ENCODE assay signal across 9 cellular contexts in the genomic region with DNA sequence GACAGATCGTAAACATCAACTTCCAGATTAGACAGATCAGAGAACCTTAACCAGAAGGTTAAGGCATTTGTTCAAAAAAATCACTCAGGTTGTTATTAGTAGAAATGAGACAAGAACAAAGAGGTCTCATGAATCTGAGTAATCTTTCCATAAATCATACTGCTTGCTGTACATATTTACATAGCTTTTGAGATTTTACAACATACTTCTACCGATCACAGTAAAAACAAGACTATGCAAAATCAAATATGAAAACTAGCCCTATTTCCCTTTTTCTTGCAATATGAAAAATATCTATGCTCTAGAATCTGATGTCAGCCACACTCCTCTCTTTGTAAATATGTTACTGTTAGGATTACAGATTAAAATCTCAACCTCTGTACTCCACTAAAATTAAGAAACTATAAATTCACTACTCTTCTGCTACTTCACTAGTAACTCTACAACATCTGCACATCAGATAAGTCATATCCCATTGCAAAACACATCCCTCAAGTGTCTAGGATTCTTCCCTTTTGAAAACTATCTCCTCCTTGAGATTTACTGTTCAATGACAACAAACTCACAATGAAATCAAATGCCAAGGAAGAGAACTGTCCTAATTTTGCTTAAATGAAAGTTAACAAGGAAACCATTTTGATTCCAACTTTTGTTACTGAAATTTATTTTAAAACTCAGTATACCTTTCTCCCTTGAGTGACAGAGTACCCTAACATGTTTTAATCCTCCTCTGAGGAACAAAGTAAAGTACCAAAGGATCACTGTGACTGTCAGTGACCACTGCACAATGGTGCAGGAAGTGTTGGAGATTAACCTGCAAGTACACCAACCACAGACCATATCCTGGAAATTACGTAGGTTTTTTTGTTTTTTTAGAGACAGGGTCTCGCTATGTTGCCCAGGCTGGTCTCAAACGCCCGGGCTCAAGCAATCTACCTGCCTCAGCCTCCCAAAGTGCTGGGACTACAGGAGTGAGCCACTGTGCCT. TPM values are rescaled to one million over a fixed set of nuclear protein-coding genes. Genes with fewer than 3 reads are reported as not detected.
DNase-seq lines count a peak whose midpoint lies in the region; ATAC-seq and TF ChIP-seq lines count a peak whose summit lies in the region.
"Had no signal": no experiment of that assay in that cellular context is flagged by ENCODE, and none has a peak within 500 bp of the region (broad histone marks: within the 10 kb centered on the region; RNA-seq: fewer than 3 reads in every experiment).

No MANE protein-coding gene starts in this region.

- H2BK5ac ChIP-seq in mesendoderm (ENCODE audit: low read length) = no peak overlapping the region

- peaks cover 4% of the 10 kb centered on the region for H3K79me1 ChIP-seq in mesendoderm (ENCODE audit: low read length)

- no peak overlapping the region for H2BK120ac ChIP-seq in mesendoderm (ENCODE audit: low read depth, low read length)

- no peak for TF ChIP-seq CTCF in LNCaP clone FGC (IDR thresholded peaks at IDR 0.05; ENCODE audit: control insufficient read depth, extremely low read depth, insufficient read depth)

- H3K9ac ChIP-seq in mesendoderm (ENCODE audit: low read length) = no peak overlapping the region

- no peaks in the 10 kb centered on the region for H3K9me3 ChIP-seq in HAP-1

- H3K4me1 ChIP-seq in mesendoderm (ENCODE audit: control insufficient read depth, low read depth, low read length) (peaks cover 2% of the 10 kb centered on the region), HAP-1 (peaks cover 11% of the 10 kb centered on the region)

- H3K18ac ChIP-seq in mesendoderm (ENCODE audit: low read length) = peak overlapping the region; percentile 47

- no CpG with 5 or more reads among the region's 6 CpGs for WGBS in mesendoderm (ENCODE audit: extremely low coverage, insufficient coverage, low lambda C conversion rate)

- no peak overlapping the region for H3K56ac ChIP-seq in mesendoderm (ENCODE audit: low read length)

- H3K79me2 ChIP-seq in mesendoderm (ENCODE audit: control insufficient read depth, insufficient read depth, low read length) = peaks cover 38% of the 10 kb centered on the region

- in situ Hi-C loops in HAP-1 (cut with MboI; ENCODE audit: low sequenced_read_pairs) = no loop called here

- H3K27ac ChIP-seq in mesendoderm (ENCODE audit: low read depth, low read length) = no peak overlapping the region

- no peak overlapping the region for H4K5ac ChIP-seq in mesendoderm (ENCODE audit: low read length)

- peak; percentile 6 for DNase-seq in HCEC 1CT
- peak; percentile 50 for DNase-seq in LNCaP clone FGC (ENCODE audit: low read depth)
- DNase-seq in mesendoderm = no peak
- DNase-seq in inferior parietal cortex (ENCODE audit: extremely low spot score) = no peak
- DNase-seq in HAP-1 (ENCODE audit: low spot score in 2 of 2) = no peak
- no peak for DNase-seq in hypothalamus (lab: John Stamatoyannopoulos, UW)
- no peak for DNase-seq in GF-D8 (lab: John Stamatoyannopoulos, UW)

- no peak overlapping the region for H2AK5ac ChIP-seq in mesendoderm (ENCODE audit: low read length)

- H2BK15ac ChIP-seq in mesendoderm (replicated peaks; ENCODE audit: low read depth) = no peak overlapping the region

- H3K4me2 ChIP-seq in mesendoderm (ENCODE audit: low read length) = no peak overlapping the region

- no peak overlapping the region for H3K4ac ChIP-seq in mesendoderm (ENCODE audit: low read depth, low read length)

- no peak overlapping the region for H3K4me3 ChIP-seq in LNCaP clone FGC (ENCODE audit: low read depth, low read length)
- H3K4me3 ChIP-seq in mesendoderm (ENCODE audit: low read length) = no peak overlapping the region
- H3K4me3 ChIP-seq in HAP-1 = no peak overlapping the region

- H3K36me3 ChIP-seq in mesendoderm (ENCODE audit: control insufficient read depth, insufficient read depth, low read length) = no peaks in the 10 kb centered on the region
- H3K36me3 ChIP-seq in HAP-1 (replicated peaks) = no peaks in the 10 kb centered on the region; the same call in 1 of the 2 replicates

- H3K23ac ChIP-seq in mesendoderm (ENCODE audit: low read length) = no peak overlapping the region

- peak overlapping the region; percentile 28 for H4K8ac ChIP-seq in mesendoderm (ENCODE audit: low read depth, low read length)

- ATAC-seq in GM18907 (IDR thresholded peaks at IDR 0.05; ENCODE audit: unreplicated experiment) = peak; percentile 57
- ATAC-seq: left lobe of liver had no signal

- H3K27me3 ChIP-seq in mesendoderm (ENCODE audit: insufficient read depth, low read length, poor library complexity) = no peaks in the 10 kb centered on the region
- no peaks in the 10 kb centered on the region for H3K27me3 ChIP-seq in HAP-1 (ENCODE audit: low read depth)

RNA-seq across cellular contexts. Expression of a gene that starts 12.8 kb away (rescaled TPM):
- 67.8 TPM for polyA plus RNA-seq in mesendoderm (2013, experiment 1 of 2)
- polyA plus RNA-seq in mesendoderm (2013, experiment 2 of 2) = 63.7 TPM

Comparison
In these comparisons a context has a peak if more than half of its experiments do, and no peak if none do; other contexts are left out.
1. DNase-seq: peak in HCEC 1CT (single experiment) and LNCaP clone FGC (single experiment); none in mesendoderm (single experiment), inferior parietal cortex (single experiment), HAP-1 (0 of 2), hypothalamus (0 of 51) and GF-D8 (single experiment).